In genomic region chr12:6430124-6430989, GRCh38 we compare ENCODE assay signal across 9 cellular contexts. TPM values are rescaled to one million over a fixed set of nuclear protein-coding genes. Genes with fewer than 3 reads are reported as not detected.
DNase-seq lines count a peak whose midpoint lies in the region; ATAC-seq, FAIRE-seq and TF ChIP-seq lines count a peak whose summit lies in the region.
"Had no signal": no experiment of that assay in that cellular context is flagged by ENCODE, and none has a peak within 500 bp of the region (broad histone marks: within the 10 kb centered on the region; RNA-seq: fewer than 3 reads in every experiment).

No MANE protein-coding gene starts in this region.

- H3K27me3 ChIP-seq in RWPE2 (ENCODE audit: insufficient read depth, poor library complexity, severe bottlenecking) (no peaks in the 10 kb centered on the region), K562 (ENCODE audit: control insufficient read depth in 2 of 2, insufficient read depth in 2 of 2, low read length in 2 of 2) (no peaks in the 10 kb centered on the region)

- ATAC-seq in RWPE2 (ENCODE audit: low read depth) (peak; percentile 92), K562 (peak; percentile 94), GM21619 (IDR thresholded peaks at IDR 0.05; ENCODE audit: unreplicated experiment) (no peak), GM21825 (IDR thresholded peaks at IDR 0.05; ENCODE audit: unreplicated experiment) (no peak)

- WGBS in K562 (ENCODE audit: insufficient coverage, low coverage, missing lambda C conversion rate), result 5% methylated on average over 19 of the region's 19 CpGs

- peak; percentile 56; the same call in 1 of the 2 replicates for TF ChIP-seq EP300 in K562 (IDR thresholded peaks at IDR 0.05; ENCODE audit: low read length)

- DNase-seq in DMS 273 (lab: John Stamatoyannopoulos, UW; ENCODE audit: unreplicated experiment) (peak; percentile 57), DMS 273 treated with DMSO at 0.1 percent for 48 hours (lab: John Stamatoyannopoulos, UW) (no peak), RWPE2 (ENCODE audit: low spot score) (peak; percentile 92), K562 (ENCODE audit: extremely low read depth in 1 of 4, low spot score in 3 of 4) (peak; percentile 70 to 86 (median 73)), kidney (peak; percentile 90), smooth muscle cell of the brain vasculature (ENCODE audit: low read depth, low spot score) (peak; percentile 33)

- peak overlapping the region; percentile 90 for H2AFZ ChIP-seq in K562 (ENCODE audit: low read depth, low read length)

- POLR2A ChIA-PET in K562 (lab: Yijun Ruan, JAX), result no interaction called here

- peak overlapping the region; percentile 84 for H3K4me2 ChIP-seq in K562 (ENCODE audit: insufficient read depth, low read length)

- FAIRE-seq in K562 (lab: Jason Lieb, UNC) (peak; percentile 93), kidney (lab: Jason Lieb, UNC) (no peak)
- FAIRE-seq: A204.1 had no signal

- no peak for TF ChIP-seq POLR2A in K562 (conservative IDR thresholded peaks at IDR 0.05)

- peak overlapping the region; percentile 48 for H3K27ac ChIP-seq in RWPE2 (ENCODE audit: poor library complexity, severe bottlenecking)
- H3K27ac ChIP-seq in K562 (ENCODE audit: extremely low read depth, low read depth, low read length), result peak overlapping the region; percentile 83
- peak overlapping the region in 1 of 2 donors; percentile 65 for H3K27ac ChIP-seq in kidney (ENCODE audit: low read depth in 2 of 2, low read length in 2 of 2)

- no peaks in the 10 kb centered on the region for H3K9me3 ChIP-seq in RWPE2 (ENCODE audit: severe bottlenecking)
- no peaks in the 10 kb centered on the region for H3K9me3 ChIP-seq in K562 (replicated peaks; ENCODE audit: control insufficient read depth, insufficient read depth, low read depth, low read length)
- H3K9me3 ChIP-seq in kidney (ENCODE audit: control insufficient read depth in 1 of 2, low read length in 2 of 2), result no peaks in the 10 kb centered on the region

- TF ChIP-seq CTCF in RWPE2 (IDR thresholded peaks at IDR 0.05; ENCODE audit: poor library complexity, severe bottlenecking), result no peak
- no peak for TF ChIP-seq CTCF in K562 (IDR thresholded peaks at IDR 0.05 in 2 of 3, conservative IDR thresholded peaks at IDR 0.05 in 1 of 3; ENCODE audit: insufficient read depth in 2 of 3, low read depth in 1 of 3, low read length in 3 of 3)
- no peak for TF ChIP-seq CTCF in kidney (IDR thresholded peaks at IDR 0.05; ENCODE audit: borderline replicate concordance, extremely low read depth, insufficient read depth)

- CTCF ChIA-PET in K562 (lab: Yijun Ruan, JAX; ENCODE audit: low intra/inter-chr PET ratio), result no interaction called here

- H3K9ac ChIP-seq in K562 (ENCODE audit: insufficient read depth in 1 of 2, low read depth in 2 of 2, low read length in 2 of 2) (peak overlapping the region; percentile 72 to 82; a peak in 3 of 4 replicates), kidney (ENCODE audit: low read length in 2 of 2) (peak overlapping the region in 1 of 2 donors; percentile 25)

- in situ Hi-C loops in K562 (cut with MboI), result no loop called here

- no peaks in the 10 kb centered on the region for H3K79me2 ChIP-seq in K562 (ENCODE audit: control insufficient read depth, insufficient read depth, low read length)

- H3K4me3 ChIP-seq in RWPE2 (ENCODE audit: severe bottlenecking), result no peak overlapping the region
- H3K4me3 ChIP-seq in K562, result peak overlapping the region; percentile 1; the same call in 1 of the 2 replicates
- peak overlapping the region; percentile 26 to 46 for H3K4me3 ChIP-seq in kidney (ENCODE audit: low read length in 2 of 2)

- intact Hi-C loops in K562 (cut with micrococcal nuclease) (no loop called here), kidney (cut with DNase I) (no loop called here)

- H4K20me1 ChIP-seq in K562 (replicated peaks; ENCODE audit: control insufficient read depth, insufficient read depth, low read length), result no peaks in the 10 kb centered on the region

- BruUV-seq in K562 (replicated peaks; lab: Mats Ljungman, UMichigan), result no TSS peak

- H3K4me1 ChIP-seq in RWPE2 (ENCODE audit: insufficient read depth, poor library complexity, severe bottlenecking), result peaks cover 13% of the 10 kb centered on the region
- H3K4me1 ChIP-seq in K562 (replicated peaks in 1 of 2; ENCODE audit: control insufficient read depth in 2 of 2, insufficient read depth in 2 of 2, low read length in 2 of 2), result peaks cover 7 to 18% of the 10 kb centered on the region in 2 experiments; a peak in 3 of 5 replicates
- peaks cover 3 to 12% of the 10 kb centered on the region in 2 donors for H3K4me1 ChIP-seq in kidney (ENCODE audit: control insufficient read depth in 1 of 2, insufficient read depth in 1 of 2, low read depth in 1 of 2, low read length in 2 of 2)

- no peak for TF ChIP-seq RAD21 in K562 (CRISPR knock-in tag; conservative IDR thresholded peaks at IDR 0.05 in 1 of 2, IDR thresholded peaks at IDR 0.05 in 1 of 2)

- H3K9me1 ChIP-seq in K562 (ENCODE audit: control insufficient read depth, insufficient read depth, low read length), result no peaks in the 10 kb centered on the region

- H3K36me3 ChIP-seq in RWPE2 (ENCODE audit: low read depth) (no peaks in the 10 kb centered on the region), K562 (ENCODE audit: control insufficient read depth, insufficient read depth, low read length) (no peaks in the 10 kb centered on the region), kidney (ENCODE audit: control insufficient read depth in 1 of 2, insufficient read depth in 2 of 2, low read length in 2 of 2) (no peaks in the 10 kb centered on the region)

RNA-seq across cellular contexts. Expression of gene CD27, which starts 14.4 kb away (rescaled TPM):
- not detected in 2 replicates for total RNA-seq in K562 (2011; cell fraction: chromatin; rRNA removed; ENCODE audit: low replicate concordance)
- total RNA-seq in K562 (2011; cell fraction: nucleolus; rRNA removed), result not detected in 2 replicates
- not detected in 2 replicates for total RNA-seq in K562 (2011; cell fraction: nucleoplasm; rRNA removed)
- total RNA-seq in K562 (2014; rRNA removed) (not detected in 2 replicates), K562 (2014; rRNA removed; fragmentation: Illumina TruSeq; extraction: Trizol) (not detected in 2 replicates), K562 (2015; rRNA removed; fragmentation: Illumina TruSeq; extraction: Trizol) (not detected in 2 replicates), K562 (2021) (0.18 and 0.24 TPM in 2 replicates), kidney (6.6 TPM)
- polyA plus RNA-seq in K562 (2011; rRNA removed) (not detected in 2 replicates), K562 (2014; fragmentation: Illumina TruSeq; extraction: Trizol) (not detected in 2 replicates), K562 (2014; fragmentation: Nextera tagmentation; extraction: Ambion mirVana) (not detected), K562 (2014; rRNA removed) (not detected in 2 replicates), kidney (ENCODE audit: insufficient read depth, low read depth, low replicate concordance) (not detected)
- polyA plus RNA-seq in K562 (2011; cell fraction: cytosol; rRNA removed), result not detected in 2 replicates
- polyA plus RNA-seq in K562 (2011; cell fraction: nucleus; rRNA removed), result not detected in 2 replicates
- 0.10 TPM in 1 of 2 replicates, not detected in the other for polyA plus RNA-seq in K562 (2012)
- polyA minus RNA-seq in K562 (2011; rRNA and poly(A)+ RNA removed), result not detected in 2 replicates
- not detected in 2 replicates for polyA minus RNA-seq in K562 (2011; cell fraction: cytosol; rRNA and poly(A)+ RNA removed)
- polyA minus RNA-seq in K562 (2011; cell fraction: nucleus; rRNA and poly(A)+ RNA removed), result not detected in 2 replicates

RNA-seq across cellular contexts. Expression of gene TAPBPL, which starts 21.5 kb away (rescaled TPM):
- total RNA-seq in K562 (2011; cell fraction: chromatin; rRNA removed; ENCODE audit: low replicate concordance), result 1.4 and 2.5 TPM in 2 replicates
- 1.8 and 3.3 TPM in 2 replicates for total RNA-seq in K562 (2011; cell fraction: nucleolus; rRNA removed)
- total RNA-seq in K562 (2011; cell fraction: nucleoplasm; rRNA removed), result 1.8 and 3.9 TPM in 2 replicates
- 0.37 and 0.64 TPM in 2 replicates for total RNA-seq in K562 (2014; rRNA removed)
- 0.26 and 0.65 TPM in 2 replicates for total RNA-seq in K562 (2014; rRNA removed; fragmentation: Illumina TruSeq; extraction: Trizol)
- 1.3 and 1.6 TPM in 2 replicates for total RNA-seq in K562 (2015; rRNA removed; fragmentation: Illumina TruSeq; extraction: Trizol)
- total RNA-seq in K562 (2021), result 0.65 and 1.3 TPM in 2 replicates
- polyA plus RNA-seq in K562 (2011; rRNA removed), result 0.32 and 0.61 TPM in 2 replicates
- 0.83 and 0.96 TPM in 2 replicates for polyA plus RNA-seq in K562 (2011; cell fraction: cytosol; rRNA removed)
- 0.73 and 0.98 TPM in 2 replicates for polyA plus RNA-seq in K562 (2011; cell fraction: nucleus; rRNA removed)
- polyA plus RNA-seq in K562 (2012), result 2.2 and 5.1 TPM in 2 replicates
- polyA plus RNA-seq in K562 (2014; fragmentation: Illumina TruSeq; extraction: Trizol), result 0.39 and 0.58 TPM in 2 replicates
- under 1 TPM; 0.29 to 0.31 TPM for polyA plus RNA-seq in K562 (2014; fragmentation: Nextera tagmentation; extraction: Ambion mirVana)
- 0.45 and 1.4 TPM in 2 replicates for polyA plus RNA-seq in K562 (2014; rRNA removed)
- polyA minus RNA-seq in K562 (2011; rRNA and poly(A)+ RNA removed), result 0.18 and 0.33 TPM in 2 replicates
- not detected in 2 replicates for polyA minus RNA-seq in K562 (2011; cell fraction: cytosol; rRNA and poly(A)+ RNA removed)
- 0.40 and 0.89 TPM in 2 replicates for polyA minus RNA-seq in K562 (2011; cell fraction: nucleus; rRNA and poly(A)+ RNA removed)
- total RNA-seq in kidney, result 44.7 TPM
- polyA plus RNA-seq in kidney (ENCODE audit: insufficient read depth, low read depth, low replicate concordance), result 34.5 TPM

RNA-seq across cellular contexts. Expression of gene VAMP1, which starts 40.1 kb away (rescaled TPM):
- total RNA-seq in K562 (2011; cell fraction: chromatin; rRNA removed; ENCODE audit: low replicate concordance), result 13.0 and 25.0 TPM in 2 replicates
- total RNA-seq in K562 (2011; cell fraction: nucleolus; rRNA removed), result 12.3 and 12.6 TPM in 2 replicates
- 13.8 and 23.0 TPM in 2 replicates for total RNA-seq in K562 (2011; cell fraction: nucleoplasm; rRNA removed)
- total RNA-seq in K562 (2014; rRNA removed), result 3.1 and 10.2 TPM in 2 replicates
- total RNA-seq in K562 (2014; rRNA removed; fragmentation: Illumina TruSeq; extraction: Trizol), result 2.2 and 2.6 TPM in 2 replicates
- total RNA-seq in K562 (2015; rRNA removed; fragmentation: Illumina TruSeq; extraction: Trizol), result 2.4 and 2.7 TPM in 2 replicates
- total RNA-seq in K562 (2021), result 4.2 and 5.3 TPM in 2 replicates
- 8.0 and 8.9 TPM in 2 replicates for polyA plus RNA-seq in K562 (2011; rRNA removed)
- 6.6 and 8.8 TPM in 2 replicates for polyA plus RNA-seq in K562 (2011; cell fraction: cytosol; rRNA removed)
- polyA plus RNA-seq in K562 (2011; cell fraction: nucleus; rRNA removed), result 48.7 and 90.0 TPM in 2 replicates
- 5.2 and 9.0 TPM in 2 replicates for polyA plus RNA-seq in K562 (2012)
- polyA plus RNA-seq in K562 (2014; fragmentation: Illumina TruSeq; extraction: Trizol), result 5.1 and 5.8 TPM in 2 replicates
- 1 to 10 TPM in 1 of 2 experiments, under 1 TPM in 1; 0.76 to 1.1 TPM for polyA plus RNA-seq in K562 (2014; fragmentation: Nextera tagmentation; extraction: Ambion mirVana)
- 11.9 and 13.2 TPM in 2 replicates for polyA plus RNA-seq in K562 (2014; rRNA removed)
- 5.7 and 6.1 TPM in 2 replicates for polyA minus RNA-seq in K562 (2011; rRNA and poly(A)+ RNA removed)
- polyA minus RNA-seq in K562 (2011; cell fraction: cytosol; rRNA and poly(A)+ RNA removed), result 3.9 and 5.2 TPM in 2 replicates
- 6.1 and 6.6 TPM in 2 replicates for polyA minus RNA-seq in K562 (2011; cell fraction: nucleus; rRNA and poly(A)+ RNA removed)
- total RNA-seq in kidney, result 13.2 TPM
- 4.9 TPM for polyA plus RNA-seq in kidney (ENCODE audit: insufficient read depth, low read depth, low replicate concordance)

RNA-seq across cellular contexts. Expression of gene LTBR, which starts 46.4 kb away (rescaled TPM):
- total RNA-seq in K562 (2011; cell fraction: chromatin; rRNA removed; ENCODE audit: low replicate concordance), result 66.4 and 105 TPM in 2 replicates
- 71.7 and 95.4 TPM in 2 replicates for total RNA-seq in K562 (2011; cell fraction: nucleolus; rRNA removed)
- total RNA-seq in K562 (2011; cell fraction: nucleoplasm; rRNA removed), result 76.0 and 142 TPM in 2 replicates
- 43.2 and 68.2 TPM in 2 replicates for total RNA-seq in K562 (2014; rRNA removed)
- 16.5 and 20.4 TPM in 2 replicates for total RNA-seq in K562 (2014; rRNA removed; fragmentation: Illumina TruSeq; extraction: Trizol)
- 31.9 and 35.3 TPM in 2 replicates for total RNA-seq in K562 (2015; rRNA removed; fragmentation: Illumina TruSeq; extraction: Trizol)
- 65.0 and 67.2 TPM in 2 replicates for total RNA-seq in K562 (2021)
- polyA plus RNA-seq in K562 (2011; rRNA removed), result 15.4 and 28.2 TPM in 2 replicates
- polyA plus RNA-seq in K562 (2011; cell fraction: cytosol; rRNA removed), result 23.6 and 45.6 TPM in 2 replicates
- polyA plus RNA-seq in K562 (2011; cell fraction: nucleus; rRNA removed), result 43.1 and 75.7 TPM in 2 replicates
- polyA plus RNA-seq in K562 (2012), result 42.3 and 70.3 TPM in 2 replicates
- polyA plus RNA-seq in K562 (2014; fragmentation: Illumina TruSeq; extraction: Trizol), result 61.8 and 69.0 TPM in 2 replicates
- 1 to 10 TPM in 1 of 2 experiments, under 1 TPM in 1; 0.96 to 1.7 TPM for polyA plus RNA-seq in K562 (2014; fragmentation: Nextera tagmentation; extraction: Ambion mirVana)
- 46.6 and 54.1 TPM in 2 replicates for polyA plus RNA-seq in K562 (2014; rRNA removed)
- 9.9 and 11.4 TPM in 2 replicates for polyA minus RNA-seq in K562 (2011; rRNA and poly(A)+ RNA removed)
- polyA minus RNA-seq in K562 (2011; cell fraction: cytosol; rRNA and poly(A)+ RNA removed), result 17.1 and 33.1 TPM in 2 replicates
- polyA minus RNA-seq in K562 (2011; cell fraction: nucleus; rRNA and poly(A)+ RNA removed), result 18.0 and 21.8 TPM in 2 replicates
- 114 TPM for total RNA-seq in kidney
- polyA plus RNA-seq in kidney (ENCODE audit: insufficient read depth, low read depth, low replicate concordance), result 77.8 TPM

RNA-seq across cellular contexts. Expression of gene SCNN1A, which starts 55.0 kb away (rescaled TPM):
- total RNA-seq in K562 (2011; cell fraction: chromatin; rRNA removed; ENCODE audit: low replicate concordance), result 0.23 and 0.32 TPM in 2 replicates
- not detected in 2 replicates for total RNA-seq in K562 (2011; cell fraction: nucleolus; rRNA removed)
- not detected in 2 replicates for total RNA-seq in K562 (2011; cell fraction: nucleoplasm; rRNA removed)
- not detected in 2 replicates for total RNA-seq in K562 (2014; rRNA removed)
- not detected in 2 replicates for total RNA-seq in K562 (2014; rRNA removed; fragmentation: Illumina TruSeq; extraction: Trizol)
- total RNA-seq in K562 (2015; rRNA removed; fragmentation: Illumina TruSeq; extraction: Trizol), result not detected in 2 replicates
- 0.34 and 0.49 TPM in 2 replicates for total RNA-seq in K562 (2021)
- 0.12 and 0.31 TPM in 2 replicates for polyA plus RNA-seq in K562 (2011; rRNA removed)
- 0.06 and 0.16 TPM in 2 replicates for polyA plus RNA-seq in K562 (2011; cell fraction: cytosol; rRNA removed)
- 0.18 and 0.58 TPM in 2 replicates for polyA plus RNA-seq in K562 (2011; cell fraction: nucleus; rRNA removed)
- polyA plus RNA-seq in K562 (2012), result 0.14 TPM in 1 of 2 replicates, not detected in the other
- 0.33 TPM in 1 of 2 replicates, not detected in the other for polyA plus RNA-seq in K562 (2014; fragmentation: Illumina TruSeq; extraction: Trizol)
- polyA plus RNA-seq in K562 (2014; fragmentation: Nextera tagmentation; extraction: Ambion mirVana), result under 1 TPM in 1 of 2 experiments, not detected in 1; 0.15 TPM
- not detected in 2 replicates for polyA plus RNA-seq in K562 (2014; rRNA removed)
- 0.60 TPM in 1 of 2 replicates, not detected in the other for polyA minus RNA-seq in K562 (2011; rRNA and poly(A)+ RNA removed)
- polyA minus RNA-seq in K562 (2011; cell fraction: cytosol; rRNA and poly(A)+ RNA removed), result not detected in 2 replicates
- polyA minus RNA-seq in K562 (2011; cell fraction: nucleus; rRNA and poly(A)+ RNA removed), result not detected in 2 replicates
- total RNA-seq in kidney, result 452 TPM
- 225 TPM for polyA plus RNA-seq in kidney (ENCODE audit: insufficient read depth, low read depth, low replicate concordance)

Comparison
In these comparisons a context has a peak if more than half of its experiments do, and no peak if none do; other contexts are left out.
1. ATAC-seq: peak in RWPE2 (single experiment) and K562 (single experiment); none in GM21619 (single experiment) and GM21825 (single experiment).